Comparison of ENCODE assay signal across 9 cellular contexts in the genomic region with DNA sequence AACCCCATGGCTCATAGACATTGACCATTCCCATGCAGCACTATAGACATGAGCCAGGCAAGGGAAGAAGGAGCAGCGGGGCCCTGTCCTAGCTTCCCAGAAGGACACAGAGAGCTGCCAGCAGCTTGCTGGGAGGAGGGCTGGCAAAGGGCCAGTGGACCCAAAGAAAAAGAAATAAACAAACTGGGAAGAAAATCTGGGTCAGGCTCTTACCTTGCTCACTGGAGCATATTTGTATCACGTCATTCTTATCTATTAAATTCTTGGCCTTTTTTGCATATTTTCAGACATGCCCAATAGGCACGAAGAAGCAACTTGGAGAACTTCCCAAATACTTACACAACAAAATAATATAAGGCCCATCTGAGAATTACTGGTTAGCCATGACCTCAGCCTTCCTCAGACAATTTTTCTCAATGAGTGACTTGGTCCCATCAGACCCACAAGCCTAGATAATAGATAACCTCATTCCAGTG. TPM values are rescaled to one million over a fixed set of nuclear protein-coding genes. Genes with fewer than 3 reads are reported as not detected.
DNase-seq lines count a peak whose midpoint lies in the region; ATAC-seq, FAIRE-seq and TF ChIP-seq lines count a peak whose summit lies in the region.
"Had no signal": no experiment of that assay in that cellular context is flagged by ENCODE, and none has a peak within 500 bp of the region (broad histone marks: within the 10 kb centered on the region; RNA-seq: fewer than 3 reads in every experiment).

No MANE protein-coding gene starts in this region.

- no peaks in the 10 kb centered on the region for H3K27me3 ChIP-seq in smooth muscle cell (ENCODE audit: low read depth)

- no peak overlapping the region for H2AFZ ChIP-seq in smooth muscle cell (ENCODE audit: low read depth)

- H3K4me1 ChIP-seq in smooth muscle cell (ENCODE audit: low read depth) = no peaks in the 10 kb centered on the region

- no peak for ATAC-seq in GM18502 (IDR thresholded peaks at IDR 0.05; ENCODE audit: poor library complexity, unreplicated experiment)

- H3K9me3 Mint-ChIP-seq in activated CD4-positive, alpha-beta memory T cell treated with anti-CD3 and anti-CD28 coated beads, Interleukin-2, amount 10 ng/mL, durations not matched to agents 7 days and 5 days = no peaks in the 10 kb centered on the region

- H3K4me2 ChIP-seq in smooth muscle cell = no peak overlapping the region

- no peak overlapping the region for H3K4me3 Mint-ChIP-seq in activated CD4-positive, alpha-beta memory T cell treated with anti-CD3 and anti-CD28 coated beads, Interleukin-2, amount 10 ng/mL, durations not matched to agents 7 days and 5 days

- H3K27ac Mint-ChIP-seq in activated CD4-positive, alpha-beta memory T cell treated with anti-CD3 and anti-CD28 coated beads, Interleukin-2, amount 10 ng/mL, durations not matched to agents 7 days and 5 days = peak overlapping the region; percentile 42

- peaks cover 98% of the 10 kb centered on the region for H3K4me1 Mint-ChIP-seq in activated CD4-positive, alpha-beta memory T cell treated with anti-CD3 and anti-CD28 coated beads, Interleukin-2, amount 10 ng/mL, durations not matched to agents 7 days and 5 days

- no peak overlapping the region for H3K9ac ChIP-seq in smooth muscle cell (ENCODE audit: low read depth)

- no peak overlapping the region for H3K4me3 ChIP-seq in smooth muscle cell

- no peak for TF ChIP-seq POLR2A in GM12891 (IDR thresholded peaks at IDR 0.05; ENCODE audit: low read depth, low read length)
- no peak for TF ChIP-seq POLR2A in H54 (IDR thresholded peaks at IDR 0.05; ENCODE audit: low read depth, low read length)

- H3K9me3 ChIP-seq in smooth muscle cell (replicated peaks; ENCODE audit: low read depth) = no peaks in the 10 kb centered on the region

- TF ChIP-seq CTCF in smooth muscle cell (IDR thresholded peaks at IDR 0.05; ENCODE audit: borderline replicate concordance, insufficient read depth, poor library complexity, severe bottlenecking) = no peak

- no peak for FAIRE-seq in GM12891 (lab: Jason Lieb, UNC)
- no peak for FAIRE-seq in H54 (lab: Jason Lieb, UNC)
- FAIRE-seq: H1 had no signal

- H3K36me3 ChIP-seq in smooth muscle cell (ENCODE audit: low read depth) = no peaks in the 10 kb centered on the region

- no peaks in the 10 kb centered on the region for H3K27me3 Mint-ChIP-seq in activated CD4-positive, alpha-beta memory T cell treated with anti-CD3 and anti-CD28 coated beads, Interleukin-2, amount 10 ng/mL, durations not matched to agents 7 days and 5 days

- 71% methylated on average over 3 of the region's 3 CpGs for WGBS in smooth muscle cell (ENCODE audit: low lambda C conversion rate)

- peak; percentile 96 for DNase-seq in GM04503 (ENCODE audit: low read depth)
- DNase-seq in activated CD4-positive, alpha-beta memory T cell treated with anti-CD3 and anti-CD28 coated beads, Interleukin-2, amount 10 ng/mL, durations not matched to agents 7 days and 5 days = no peak
- DNase-seq in fibroblast of the conjunctiva (ENCODE audit: low read depth) = peak; percentile 13
- no peak for DNase-seq in smooth muscle cell (lab: John Stamatoyannopoulos, UW; ENCODE audit: unreplicated experiment)
- DNase-seq in GM12891 (ENCODE audit: insufficient read length, low spot score) = no peak
- no peak for DNase-seq in H54 (ENCODE audit: insufficient read length, low spot score)
- DNase-seq: NCI-H510A had no signal

- peak overlapping the region; percentile 59 for H3K27ac ChIP-seq in smooth muscle cell (ENCODE audit: low read depth)

- POLR2A ChIA-PET in activated CD4-positive, alpha-beta memory T cell treated with anti-CD3 and anti-CD28 coated beads, Interleukin-2, amount 10 ng/mL, durations not matched to agents 7 days and 5 days (lab: Charles Lee) = interaction anchor here (1.2 to 1.5 kb wide), 4 partner anchors 24 to 152 kb away, joined by 3 to 5 read pairs (median 4); no protein-coding TSS in a partner anchor

- H3K36me3 Mint-ChIP-seq in activated CD4-positive, alpha-beta memory T cell treated with anti-CD3 and anti-CD28 coated beads, Interleukin-2, amount 10 ng/mL, durations not matched to agents 7 days and 5 days (ENCODE audit: low read depth) = peaks cover 92% of the 10 kb centered on the region

- CTCF ChIA-PET in activated CD4-positive, alpha-beta memory T cell treated with anti-CD3 and anti-CD28 coated beads, Interleukin-2, amount 10 ng/mL, durations not matched to agents 7 days and 5 days (lab: Charles Lee) = no interaction called here

- no peaks in the 10 kb centered on the region for H4K20me1 ChIP-seq in smooth muscle cell (ENCODE audit: low read depth)

- H3K79me2 ChIP-seq in smooth muscle cell (ENCODE audit: low read depth) = no peaks in the 10 kb centered on the region

- peaks cover 3% of the 10 kb centered on the region for H3F3A ChIP-seq in smooth muscle cell (ENCODE audit: low read depth)

TF ChIP-seq in GM12891, 5 proteins besides CTCF, POLR2A, EP300 and RAD21:
- TF ChIP-seq SPI1 (IDR thresholded peaks at IDR 0.05; ENCODE audit: low read depth, low read length) = no peak
- no peak for TF ChIP-seq POLR2AphosphoS5 (IDR thresholded peaks at IDR 0.05; ENCODE audit: low read depth, low read length)
- TF ChIP-seq TAF1 (IDR thresholded peaks at IDR 0.05; ENCODE audit: low read depth, low read length) = no peak

RNA-seq across cellular contexts. Expression of a gene that starts 28.4 kb away (rescaled TPM):
- 100 to 1,000 TPM; 200 to 208 TPM for total RNA-seq in activated CD4-positive, alpha-beta memory T cell treated with anti-CD3 and anti-CD28 coated beads, Interleukin-2, amount 10 ng/mL, durations not matched to agents 7 days and 5 days
- total RNA-seq in smooth muscle cell = 9.5 and 10.0 TPM in 2 replicates
- 0.97 and 7.8 TPM in 2 replicates for polyA plus RNA-seq in smooth muscle cell
- 6.3 TPM for polyA plus RNA-seq in GM12891 (2012; ENCODE audit: low read depth, missing spikeins)

Comparison
In these comparisons a context has a peak if more than half of its experiments do, and no peak if none do; other contexts are left out.
1. DNase-seq: peak in GM04503 (single experiment) and fibroblast of the conjunctiva (single experiment); none in activated CD4-positive, alpha-beta memory T cell treated with anti-CD3 and anti-CD28 coated beads, Interleukin-2, amount 10 ng/mL, durations not matched to agents 7 days and 5 days (single experiment), smooth muscle cell (single experiment), GM12891 (single experiment) and H54 (single experiment).
2. RNA of a gene that starts 28.4 kb away (total RNA-seq): 200 to 208 TPM in activated CD4-positive, alpha-beta memory T cell treated with anti-CD3 and anti-CD28 coated beads, Interleukin-2, amount 10 ng/mL, durations not matched to agents 7 days and 5 days; 9.5 to 10.0 TPM in smooth muscle cell; every median in the first group is over 10 times any median in the second.